ENCODE assay signal across 1 cellular context in the genomic region with DNA sequence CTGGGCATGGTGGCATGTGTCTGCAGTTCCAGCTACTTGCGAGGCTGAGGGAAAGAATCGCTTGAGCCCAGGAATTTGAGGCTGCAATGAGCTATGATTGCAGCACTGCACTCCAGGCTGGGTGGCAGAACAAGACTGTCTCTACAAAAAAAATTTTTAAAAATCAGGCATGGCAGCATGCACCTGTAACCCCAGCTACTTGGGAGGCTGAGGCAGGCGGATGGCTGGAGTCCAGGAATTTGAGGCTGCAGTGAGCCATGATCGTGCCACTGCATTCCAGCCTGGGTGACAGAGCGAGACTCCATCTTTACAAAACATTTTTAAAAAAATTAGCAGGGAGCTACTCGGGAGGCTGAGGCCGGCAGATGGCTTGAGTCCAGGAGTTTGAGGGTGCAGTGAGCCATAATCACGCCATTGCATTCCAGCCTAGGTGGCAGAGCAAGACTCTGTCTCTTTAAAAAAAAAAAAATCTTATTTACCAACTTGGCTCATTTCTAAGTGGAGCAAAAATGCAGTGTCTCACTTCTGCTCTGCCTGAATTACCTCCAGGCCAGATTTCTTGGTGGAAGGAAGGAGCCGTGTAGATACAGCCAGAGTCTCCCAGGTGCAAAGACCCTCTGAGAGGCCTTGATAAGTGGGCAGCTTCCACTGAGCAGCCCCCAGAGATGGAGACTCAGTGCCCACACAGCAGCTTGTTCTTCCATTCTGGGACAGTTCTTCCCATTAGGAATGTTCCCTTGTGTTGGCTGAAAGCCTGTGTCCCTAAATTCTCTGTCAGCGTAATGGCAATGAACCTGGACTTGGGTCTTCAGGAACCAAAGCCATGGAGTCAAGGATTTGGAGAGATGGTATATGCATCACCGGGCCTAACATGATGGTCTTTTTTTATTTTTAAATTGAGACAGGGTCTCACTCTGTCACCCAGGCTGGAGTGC.
TF ChIP-seq lines count a peak whose summit lies in the region.

No MANE protein-coding gene starts in this region.

TF ChIP-seq in A549, 52 proteins besides CTCF, POLR2A, EP300 and RAD21 (continued from another document):
- TF ChIP-seq, protein P1, sequence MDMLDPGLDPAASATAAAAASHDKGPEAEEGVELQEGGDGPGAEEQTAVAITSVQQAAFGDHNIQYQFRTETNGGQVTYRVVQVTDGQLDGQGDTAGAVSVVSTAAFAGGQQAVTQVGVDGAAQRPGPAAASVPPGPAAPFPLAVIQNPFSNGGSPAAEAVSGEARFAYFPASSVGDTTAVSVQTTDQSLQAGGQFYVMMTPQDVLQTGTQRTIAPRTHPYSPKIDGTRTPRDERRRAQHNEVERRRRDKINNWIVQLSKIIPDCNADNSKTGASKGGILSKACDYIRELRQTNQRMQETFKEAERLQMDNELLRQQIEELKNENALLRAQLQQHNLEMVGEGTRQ (IDR thresholded peaks at IDR 0.05): no peak
- TF ChIP-seq, protein P2, sequence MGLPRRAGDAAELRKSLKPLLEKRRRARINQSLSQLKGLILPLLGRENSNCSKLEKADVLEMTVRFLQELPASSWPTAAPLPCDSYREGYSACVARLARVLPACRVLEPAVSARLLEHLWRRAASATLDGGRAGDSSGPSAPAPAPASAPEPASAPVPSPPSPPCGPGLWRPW (IDR thresholded peaks at IDR 0.05): no peak
- TF ChIP-seq, protein P3, sequence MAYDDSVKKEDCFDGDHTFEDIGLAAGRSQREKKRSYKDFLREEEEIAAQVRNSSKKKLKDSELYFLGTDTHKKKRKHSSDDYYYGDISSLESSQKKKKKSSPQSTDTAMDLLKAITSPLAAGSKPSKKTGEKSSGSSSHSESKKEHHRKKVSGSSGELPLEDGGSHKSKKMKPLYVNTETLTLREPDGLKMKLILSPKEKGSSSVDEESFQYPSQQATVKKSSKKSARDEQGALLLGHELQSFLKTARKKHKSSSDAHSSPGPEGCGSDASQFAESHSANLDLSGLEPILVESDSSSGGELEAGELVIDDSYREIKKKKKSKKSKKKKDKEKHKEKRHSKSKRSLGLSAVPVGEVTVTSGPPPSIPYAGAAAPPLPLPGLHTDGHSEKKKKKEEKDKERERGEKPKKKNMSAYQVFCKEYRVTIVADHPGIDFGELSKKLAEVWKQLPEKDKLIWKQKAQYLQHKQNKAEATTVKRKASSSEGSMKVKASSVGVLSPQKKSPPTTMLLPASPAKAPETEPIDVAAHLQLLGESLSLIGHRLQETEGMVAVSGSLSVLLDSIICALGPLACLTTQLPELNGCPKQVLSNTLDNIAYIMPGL (CRISPR knock-in tag; IDR thresholded peaks at IDR 0.05; ENCODE audit: borderline replicate concordance): no peak
- TF ChIP-seq HOXA7 (CRISPR knock-in tag; IDR thresholded peaks at IDR 0.05) (peak; percentile 47; the same call in 1 of the 2 replicates), CBX8 (IDR thresholded peaks at IDR 0.05) (no peak)
